ENCODE assay signal across 8 cellular contexts in the genomic region with DNA sequence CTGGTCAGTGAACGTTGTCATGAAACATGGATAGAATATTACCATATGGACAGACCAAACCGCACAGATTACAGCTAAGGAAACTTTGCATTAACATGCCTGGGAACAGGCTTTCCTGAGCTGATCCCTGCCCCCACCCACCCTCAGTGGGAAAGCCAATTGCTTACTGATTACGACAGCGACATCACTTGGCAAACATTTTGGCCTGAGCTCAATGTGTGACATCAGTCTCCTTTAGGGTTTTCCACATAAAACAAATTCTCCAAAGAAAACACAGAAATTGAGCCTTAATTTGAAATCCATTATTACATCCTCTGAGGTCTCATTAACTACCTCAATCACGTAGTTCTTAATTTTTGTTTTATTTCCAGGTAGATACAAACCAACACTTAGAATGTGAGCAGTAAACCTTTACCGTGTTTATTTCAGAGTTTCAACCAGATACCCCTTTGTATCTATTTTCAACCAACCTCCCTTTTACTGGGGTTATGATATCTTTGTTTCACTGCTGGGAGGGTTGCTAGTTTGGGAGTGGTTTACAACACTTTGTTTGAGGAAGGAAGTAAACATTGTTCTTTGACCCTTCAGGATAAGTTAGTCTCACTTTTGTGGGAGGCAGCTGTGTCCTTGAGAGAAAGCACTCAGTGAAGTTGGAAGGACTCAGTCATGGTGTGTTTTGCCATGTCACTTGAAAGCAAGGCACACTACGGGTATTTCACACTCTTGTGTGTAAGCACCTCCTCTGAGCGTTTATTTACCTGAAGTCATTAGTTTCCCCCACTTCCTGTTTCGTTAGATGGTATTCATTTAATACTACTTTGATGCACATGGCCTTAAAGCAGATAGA.
DNase-seq lines count a peak whose midpoint lies in the region; ATAC-seq lines count a peak whose summit lies in the region.

No MANE protein-coding gene starts in this region.

- no peaks in the 10 kb centered on the region for H3K36me3 ChIP-seq in NT2/D1 (ENCODE audit: insufficient read depth, insufficient read length, low read length)

- H3K4me1 ChIP-seq in NT2/D1 (ENCODE audit: insufficient read depth, insufficient read length): no peaks in the 10 kb centered on the region

- H3K9ac ChIP-seq in NT2/D1 (ENCODE audit: insufficient read length, low read depth): no peak overlapping the region

- H3K9me3 ChIP-seq in NT2/D1 (ENCODE audit: insufficient read depth, low read length): no peaks in the 10 kb centered on the region

- peak; percentile 30 for DNase-seq in NT2/D1 (ENCODE audit: low read depth, low spot score)
- DNase-seq in fibroblast of peridontal ligament (ENCODE audit: extremely low read depth): peak; percentile 67
- peak; percentile 38 for DNase-seq in pons (ENCODE audit: low spot score)
- DNase-seq in HuH-7.5 (ENCODE audit: low spot score): no peak
- no peak for DNase-seq in NCI-H1694 (lab: John Stamatoyannopoulos, UW)

- H3K27me3 ChIP-seq in NT2/D1 (ENCODE audit: insufficient read depth, insufficient read length): no peaks in the 10 kb centered on the region

- H3K4me3 ChIP-seq in NT2/D1 (ENCODE audit: insufficient read length, low read depth): no peak overlapping the region

- ATAC-seq in GM21529 (IDR thresholded peaks at IDR 0.05; ENCODE audit: unreplicated experiment): peak; percentile 45
- no peak for ATAC-seq in HG03108 (IDR thresholded peaks at IDR 0.05; ENCODE audit: unreplicated experiment)
- no peak for ATAC-seq in GM18519 (IDR thresholded peaks at IDR 0.05; ENCODE audit: low FRiP score, unreplicated experiment)

Comparison
In these comparisons a context has a peak if more than half of its experiments do, and no peak if none do; other contexts are left out.
1. DNase-seq: peak in NT2/D1 (single experiment), fibroblast of peridontal ligament (single experiment) and pons (single experiment); none in HuH-7.5 (single experiment) and NCI-H1694 (single experiment).